ENCODE assay signal across 15 cellular contexts in genomic region chr6:79246891-79247290, GRCh38. TPM values are rescaled to one million over a fixed set of nuclear protein-coding genes. Genes with fewer than 3 reads are reported as not detected.
DNase-seq lines count a peak whose midpoint lies in the region; ATAC-seq lines count a peak whose summit lies in the region.
"Had no signal": no experiment of that assay in that cellular context is flagged by ENCODE, and none has a peak within 500 bp of the region (broad histone marks: within the 10 kb centered on the region; RNA-seq: fewer than 3 reads in every experiment).

No MANE protein-coding gene starts in this region.

- H3K4me3 Mint-ChIP-seq in activated T-helper 17 cell treated with anti-CD3 and anti-CD28 coated beads, Interleukin-2, amount 50 U/mL, for 72 hours: no peak overlapping the region
- H3K4me3 Mint-ChIP-seq: activated naive CD8-positive, alpha-beta T cell treated with anti-CD3 and anti-CD28 coated beads, Interleukin-2, amount 50 U/mL, for 24 hours; HFFc6; stimulated activated naive CD8-positive, alpha-beta T cell treated with anti-CD3 and anti-CD28 coated beads, Interleukin-15, Interleukin-2, amounts not matched to agents 100 ng/mL and 50 ng/mL, for 24 hours had no signal

- H3K27ac Mint-ChIP-seq in activated T-helper 17 cell treated with anti-CD3 and anti-CD28 coated beads, Interleukin-2, amount 50 U/mL, for 72 hours: no peak overlapping the region
- H3K27ac Mint-ChIP-seq: activated naive CD8-positive, alpha-beta T cell treated with anti-CD3 and anti-CD28 coated beads, Interleukin-2, amount 50 U/mL, for 24 hours; HFFc6; stimulated activated naive CD8-positive, alpha-beta T cell treated with anti-CD3 and anti-CD28 coated beads, Interleukin-15, Interleukin-2, amounts not matched to agents 100 ng/mL and 50 ng/mL, for 24 hours had no signal

- ATAC-seq in GM18867 (IDR thresholded peaks at IDR 0.05; ENCODE audit: unreplicated experiment) (peak; percentile 92), GM21515 (IDR thresholded peaks at IDR 0.05; ENCODE audit: unreplicated experiment) (peak; percentile 85), HG03045 (IDR thresholded peaks at IDR 0.05; ENCODE audit: unreplicated experiment) (peak; percentile 70)
- no peak for ATAC-seq in activated T-helper 17 cell treated with anti-CD3 and anti-CD28 coated beads, Interleukin-2, amount 50 U/mL, for 72 hours (replicated peaks)
- ATAC-seq: activated naive CD8-positive, alpha-beta T cell treated with anti-CD3 and anti-CD28 coated beads, Interleukin-2, amount 50 U/mL, for 24 hours; lower lobe of right lung; SK-N-SH treated with all-trans-retinoic acid at 6 μM for 48 hours had no signal

- H3K4me1 Mint-ChIP-seq in activated T-helper 17 cell treated with anti-CD3 and anti-CD28 coated beads, Interleukin-2, amount 50 U/mL, for 72 hours: no peaks in the 10 kb centered on the region
- H3K4me1 Mint-ChIP-seq: activated naive CD8-positive, alpha-beta T cell treated with anti-CD3 and anti-CD28 coated beads, Interleukin-2, amount 50 U/mL, for 24 hours had no signal

- H3K27me3 Mint-ChIP-seq in activated T-helper 17 cell treated with anti-CD3 and anti-CD28 coated beads, Interleukin-2, amount 50 U/mL, for 72 hours: no peaks in the 10 kb centered on the region
- H3K27me3 Mint-ChIP-seq: activated naive CD8-positive, alpha-beta T cell treated with anti-CD3 and anti-CD28 coated beads, Interleukin-2, amount 50 U/mL, for 24 hours; stimulated activated naive CD8-positive, alpha-beta T cell treated with anti-CD3 and anti-CD28 coated beads, Interleukin-15, Interleukin-2, amounts not matched to agents 100 ng/mL and 50 ng/mL, for 24 hours had no signal

- DNase-seq in NAMALWA (ENCODE audit: low spot score) (peak; percentile 7), RKO (ENCODE audit: low spot score) (no peak), AG08395 (ENCODE audit: low spot score) (no peak), NCI-H1092 treated with DMSO at 0.1 percent for 48 hours (lab: John Stamatoyannopoulos, UW) (no peak)
- DNase-seq: activated naive CD8-positive, alpha-beta T cell treated with anti-CD3 and anti-CD28 coated beads, Interleukin-2, amount 50 U/mL, for 24 hours; HFFc6; lower lobe of right lung; NCI-H526 treated with DMSO at 0.1 percent for 48 hours; ovary had no signal

- no peaks in the 10 kb centered on the region for H3K9me3 Mint-ChIP-seq in activated T-helper 17 cell treated with anti-CD3 and anti-CD28 coated beads, Interleukin-2, amount 50 U/mL, for 72 hours
- H3K9me3 Mint-ChIP-seq: activated naive CD8-positive, alpha-beta T cell treated with anti-CD3 and anti-CD28 coated beads, Interleukin-2, amount 50 U/mL, for 24 hours; HFFc6; stimulated activated naive CD8-positive, alpha-beta T cell treated with anti-CD3 and anti-CD28 coated beads, Interleukin-15, Interleukin-2, amounts not matched to agents 100 ng/mL and 50 ng/mL, for 24 hours had no signal

- no peaks in the 10 kb centered on the region for H3K36me3 Mint-ChIP-seq in activated T-helper 17 cell treated with anti-CD3 and anti-CD28 coated beads, Interleukin-2, amount 50 U/mL, for 72 hours (ENCODE audit: low read depth)

RNA-seq across cellular contexts. Expression of gene HMGN3, which starts 12.4 kb away (rescaled TPM):
- 10 to 100 TPM; 29.6 to 42.2 TPM for total RNA-seq in activated T-helper 17 cell treated with anti-CD3 and anti-CD28 coated beads, Interleukin-2, amount 50 U/mL, for 72 hours
